2 cellular contexts compared by ENCODE assay signal in the genomic region with DNA sequence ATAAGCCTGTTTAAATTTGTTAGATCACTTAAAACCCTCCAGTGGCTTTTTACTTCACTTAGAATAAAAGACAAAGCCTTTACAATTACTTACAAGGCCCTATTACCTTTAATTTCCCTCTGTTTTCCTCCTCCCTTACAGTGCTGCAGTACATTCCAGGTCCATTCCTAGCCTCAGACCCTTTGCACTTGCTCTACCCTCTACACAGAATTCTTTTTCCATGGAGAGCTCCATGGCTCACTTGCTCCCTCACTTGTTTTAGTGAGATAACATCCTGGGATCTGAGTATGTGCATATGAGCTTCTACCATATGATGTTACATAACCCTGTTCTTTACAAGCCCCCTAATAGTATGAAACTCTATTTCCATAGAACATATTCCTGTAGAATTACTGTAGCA.
TF ChIP-seq lines count a peak whose summit lies in the region.

No MANE protein-coding gene starts in this region.

TF ChIP-seq in HCT116, 20 proteins besides CTCF, POLR2A, EP300 and RAD21:
- TF ChIP-seq ELF1 (IDR thresholded peaks at IDR 0.05; ENCODE audit: borderline replicate concordance, low read depth) (no peak), ZNF274 (IDR thresholded peaks at IDR 0.05; ENCODE audit: low read depth, low read length) (no peak), YY1 (IDR thresholded peaks at IDR 0.05; ENCODE audit: extremely low read depth, insufficient replicate concordance, low read depth, low read length) (no peak), FOSL1 (IDR thresholded peaks at IDR 0.05; ENCODE audit: low read depth) (no peak), CBX3 (IDR thresholded peaks at IDR 0.05; ENCODE audit: low read depth) (no peak), ZFX (IDR thresholded peaks at IDR 0.05) (no peak), JUND (IDR thresholded peaks at IDR 0.05) (no peak), SIN3A (IDR thresholded peaks at IDR 0.05; ENCODE audit: low read depth) (no peak), SRF (IDR thresholded peaks at IDR 0.05; ENCODE audit: low read depth) (no peak), POLR2AphosphoS5 (IDR thresholded peaks at IDR 0.05; ENCODE audit: low read depth, low read length) (no peak), SP1 (IDR thresholded peaks at IDR 0.05; ENCODE audit: low read depth) (no peak), TCF7L2 (IDR thresholded peaks at IDR 0.05; ENCODE audit: borderline replicate concordance, extremely low read depth, insufficient read depth, insufficient read length) (no peak), CEBPB (IDR thresholded peaks at IDR 0.05; ENCODE audit: low read depth) (no peak), EGR1 (IDR thresholded peaks at IDR 0.05; ENCODE audit: low read depth) (no peak), EZH2 (IDR thresholded peaks at IDR 0.05) (no peak), EZH2phosphoT487 (IDR thresholded peaks at IDR 0.05; ENCODE audit: borderline replicate concordance) (no peak)
- TF ChIP-seq, protein P1, sequence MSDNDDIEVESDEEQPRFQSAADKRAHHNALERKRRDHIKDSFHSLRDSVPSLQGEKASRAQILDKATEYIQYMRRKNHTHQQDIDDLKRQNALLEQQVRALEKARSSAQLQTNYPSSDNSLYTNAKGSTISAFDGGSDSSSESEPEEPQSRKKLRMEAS (IDR thresholded peaks at IDR 0.05), result no peak
- TF ChIP-seq, protein P2, sequence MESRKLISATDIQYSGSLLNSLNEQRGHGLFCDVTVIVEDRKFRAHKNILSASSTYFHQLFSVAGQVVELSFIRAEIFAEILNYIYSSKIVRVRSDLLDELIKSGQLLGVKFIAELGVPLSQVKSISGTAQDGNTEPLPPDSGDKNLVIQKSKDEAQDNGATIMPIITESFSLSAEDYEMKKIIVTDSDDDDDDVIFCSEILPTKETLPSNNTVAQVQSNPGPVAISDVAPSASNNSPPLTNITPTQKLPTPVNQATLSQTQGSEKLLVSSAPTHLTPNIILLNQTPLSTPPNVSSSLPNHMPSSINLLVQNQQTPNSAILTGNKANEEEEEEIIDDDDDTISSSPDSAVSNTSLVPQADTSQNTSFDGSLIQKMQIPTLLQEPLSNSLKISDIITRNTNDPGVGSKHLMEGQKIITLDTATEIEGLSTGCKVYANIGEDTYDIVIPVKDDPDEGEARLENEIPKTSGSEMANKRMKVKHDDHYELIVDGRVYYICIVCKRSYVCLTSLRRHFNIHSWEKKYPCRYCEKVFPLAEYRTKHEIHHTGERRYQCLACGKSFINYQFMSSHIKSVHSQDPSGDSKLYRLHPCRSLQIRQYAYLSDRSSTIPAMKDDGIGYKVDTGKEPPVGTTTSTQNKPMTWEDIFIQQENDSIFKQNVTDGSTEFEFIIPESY (IDR thresholded peaks at IDR 0.05; ENCODE audit: extremely low read depth, insufficient replicate concordance, low read length), result no peak
- TF ChIP-seq, protein P3, sequence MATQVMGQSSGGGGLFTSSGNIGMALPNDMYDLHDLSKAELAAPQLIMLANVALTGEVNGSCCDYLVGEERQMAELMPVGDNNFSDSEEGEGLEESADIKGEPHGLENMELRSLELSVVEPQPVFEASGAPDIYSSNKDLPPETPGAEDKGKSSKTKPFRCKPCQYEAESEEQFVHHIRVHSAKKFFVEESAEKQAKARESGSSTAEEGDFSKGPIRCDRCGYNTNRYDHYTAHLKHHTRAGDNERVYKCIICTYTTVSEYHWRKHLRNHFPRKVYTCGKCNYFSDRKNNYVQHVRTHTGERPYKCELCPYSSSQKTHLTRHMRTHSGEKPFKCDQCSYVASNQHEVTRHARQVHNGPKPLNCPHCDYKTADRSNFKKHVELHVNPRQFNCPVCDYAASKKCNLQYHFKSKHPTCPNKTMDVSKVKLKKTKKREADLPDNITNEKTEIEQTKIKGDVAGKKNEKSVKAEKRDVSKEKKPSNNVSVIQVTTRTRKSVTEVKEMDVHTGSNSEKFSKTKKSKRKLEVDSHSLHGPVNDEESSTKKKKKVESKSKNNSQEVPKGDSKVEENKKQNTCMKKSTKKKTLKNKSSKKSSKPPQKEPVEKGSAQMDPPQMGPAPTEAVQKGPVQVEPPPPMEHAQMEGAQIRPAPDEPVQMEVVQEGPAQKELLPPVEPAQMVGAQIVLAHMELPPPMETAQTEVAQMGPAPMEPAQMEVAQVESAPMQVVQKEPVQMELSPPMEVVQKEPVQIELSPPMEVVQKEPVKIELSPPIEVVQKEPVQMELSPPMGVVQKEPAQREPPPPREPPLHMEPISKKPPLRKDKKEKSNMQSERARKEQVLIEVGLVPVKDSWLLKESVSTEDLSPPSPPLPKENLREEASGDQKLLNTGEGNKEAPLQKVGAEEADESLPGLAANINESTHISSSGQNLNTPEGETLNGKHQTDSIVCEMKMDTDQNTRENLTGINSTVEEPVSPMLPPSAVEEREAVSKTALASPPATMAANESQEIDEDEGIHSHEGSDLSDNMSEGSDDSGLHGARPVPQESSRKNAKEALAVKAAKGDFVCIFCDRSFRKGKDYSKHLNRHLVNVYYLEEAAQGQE (IDR thresholded peaks at IDR 0.05; ENCODE audit: low read depth), result no peak
- TF ChIP-seq, protein P4, sequence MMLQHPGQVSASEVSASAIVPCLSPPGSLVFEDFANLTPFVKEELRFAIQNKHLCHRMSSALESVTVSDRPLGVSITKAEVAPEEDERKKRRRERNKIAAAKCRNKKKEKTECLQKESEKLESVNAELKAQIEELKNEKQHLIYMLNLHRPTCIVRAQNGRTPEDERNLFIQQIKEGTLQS (IDR thresholded peaks at IDR 0.05), result no peak

TF ChIP-seq in K562, 482 proteins besides CTCF, POLR2A, EP300 and RAD21:
- TF ChIP-seq SREBF1 (IDR thresholded peaks at IDR 0.05; ENCODE audit: borderline replicate concordance, low read depth, low read length), result no peak
- TF ChIP-seq SMC3 (conservative IDR thresholded peaks at IDR 0.05; ENCODE audit: insufficient read depth, low read depth, low read length), result no peak
- no peak for TF ChIP-seq CCAR2 (IDR thresholded peaks at IDR 0.05; ENCODE audit: low read depth, low read length)
- TF ChIP-seq C11orf30 (IDR thresholded peaks at IDR 0.05; ENCODE audit: low read depth), result no peak
- no peak for TF ChIP-seq CBX8 (IDR thresholded peaks at IDR 0.05; ENCODE audit: borderline replicate concordance, extremely low read depth, low read depth, low read length, poor library complexity, severe bottlenecking)
- TF ChIP-seq ZNF780A (CRISPR knock-in tag; IDR thresholded peaks at IDR 0.05), result no peak
- no peak for TF ChIP-seq GABPB1 (CRISPR knock-in tag; IDR thresholded peaks at IDR 0.05)
- TF ChIP-seq, protein P5, sequence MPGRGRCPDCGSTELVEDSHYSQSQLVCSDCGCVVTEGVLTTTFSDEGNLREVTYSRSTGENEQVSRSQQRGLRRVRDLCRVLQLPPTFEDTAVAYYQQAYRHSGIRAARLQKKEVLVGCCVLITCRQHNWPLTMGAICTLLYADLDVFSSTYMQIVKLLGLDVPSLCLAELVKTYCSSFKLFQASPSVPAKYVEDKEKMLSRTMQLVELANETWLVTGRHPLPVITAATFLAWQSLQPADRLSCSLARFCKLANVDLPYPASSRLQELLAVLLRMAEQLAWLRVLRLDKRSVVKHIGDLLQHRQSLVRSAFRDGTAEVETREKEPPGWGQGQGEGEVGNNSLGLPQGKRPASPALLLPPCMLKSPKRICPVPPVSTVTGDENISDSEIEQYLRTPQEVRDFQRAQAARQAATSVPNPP (IDR thresholded peaks at IDR 0.05; ENCODE audit: borderline replicate concordance, insufficient read depth, insufficient read length), result no peak
- TF ChIP-seq HEY1 (CRISPR knock-in tag; IDR thresholded peaks at IDR 0.05; ENCODE audit: borderline replicate concordance), result no peak
- TF ChIP-seq, protein P6, sequence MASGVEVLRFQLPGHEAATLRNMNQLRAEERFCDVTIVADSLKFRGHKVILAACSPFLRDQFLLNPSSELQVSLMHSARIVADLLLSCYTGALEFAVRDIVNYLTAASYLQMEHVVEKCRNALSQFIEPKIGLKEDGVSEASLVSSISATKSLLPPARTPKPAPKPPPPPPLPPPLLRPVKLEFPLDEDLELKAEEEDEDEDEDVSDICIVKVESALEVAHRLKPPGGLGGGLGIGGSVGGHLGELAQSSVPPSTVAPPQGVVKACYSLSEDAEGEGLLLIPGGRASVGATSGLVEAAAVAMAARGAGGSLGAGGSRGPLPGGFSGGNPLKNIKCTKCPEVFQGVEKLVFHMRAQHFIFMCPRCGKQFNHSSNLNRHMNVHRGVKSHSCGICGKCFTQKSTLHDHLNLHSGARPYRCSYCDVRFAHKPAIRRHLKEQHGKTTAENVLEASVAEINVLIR (CRISPR knock-in tag; IDR thresholded peaks at IDR 0.05), result no peak
- TF ChIP-seq, protein P7, sequence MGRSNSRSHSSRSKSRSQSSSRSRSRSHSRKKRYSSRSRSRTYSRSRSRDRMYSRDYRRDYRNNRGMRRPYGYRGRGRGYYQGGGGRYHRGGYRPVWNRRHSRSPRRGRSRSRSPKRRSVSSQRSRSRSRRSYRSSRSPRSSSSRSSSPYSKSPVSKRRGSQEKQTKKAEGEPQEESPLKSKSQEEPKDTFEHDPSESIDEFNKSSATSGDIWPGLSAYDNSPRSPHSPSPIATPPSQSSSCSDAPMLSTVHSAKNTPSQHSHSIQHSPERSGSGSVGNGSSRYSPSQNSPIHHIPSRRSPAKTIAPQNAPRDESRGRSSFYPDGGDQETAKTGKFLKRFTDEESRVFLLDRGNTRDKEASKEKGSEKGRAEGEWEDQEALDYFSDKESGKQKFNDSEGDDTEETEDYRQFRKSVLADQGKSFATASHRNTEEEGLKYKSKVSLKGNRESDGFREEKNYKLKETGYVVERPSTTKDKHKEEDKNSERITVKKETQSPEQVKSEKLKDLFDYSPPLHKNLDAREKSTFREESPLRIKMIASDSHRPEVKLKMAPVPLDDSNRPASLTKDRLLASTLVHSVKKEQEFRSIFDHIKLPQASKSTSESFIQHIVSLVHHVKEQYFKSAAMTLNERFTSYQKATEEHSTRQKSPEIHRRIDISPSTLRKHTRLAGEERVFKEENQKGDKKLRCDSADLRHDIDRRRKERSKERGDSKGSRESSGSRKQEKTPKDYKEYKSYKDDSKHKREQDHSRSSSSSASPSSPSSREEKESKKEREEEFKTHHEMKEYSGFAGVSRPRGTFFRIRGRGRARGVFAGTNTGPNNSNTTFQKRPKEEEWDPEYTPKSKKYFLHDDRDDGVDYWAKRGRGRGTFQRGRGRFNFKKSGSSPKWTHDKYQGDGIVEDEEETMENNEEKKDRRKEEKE (IDR thresholded peaks at IDR 0.05; ENCODE audit: borderline replicate concordance in 1 of 2, control insufficient read depth in 1 of 2, low read depth in 2 of 2, low read length in 1 of 2), result no peak
- no peak for TF ChIP-seq ZNF57 (CRISPR knock-in tag; IDR thresholded peaks at IDR 0.05)
- TF ChIP-seq ZNF239 (CRISPR knock-in tag; IDR thresholded peaks at IDR 0.05), result no peak
- TF ChIP-seq, protein P8, sequence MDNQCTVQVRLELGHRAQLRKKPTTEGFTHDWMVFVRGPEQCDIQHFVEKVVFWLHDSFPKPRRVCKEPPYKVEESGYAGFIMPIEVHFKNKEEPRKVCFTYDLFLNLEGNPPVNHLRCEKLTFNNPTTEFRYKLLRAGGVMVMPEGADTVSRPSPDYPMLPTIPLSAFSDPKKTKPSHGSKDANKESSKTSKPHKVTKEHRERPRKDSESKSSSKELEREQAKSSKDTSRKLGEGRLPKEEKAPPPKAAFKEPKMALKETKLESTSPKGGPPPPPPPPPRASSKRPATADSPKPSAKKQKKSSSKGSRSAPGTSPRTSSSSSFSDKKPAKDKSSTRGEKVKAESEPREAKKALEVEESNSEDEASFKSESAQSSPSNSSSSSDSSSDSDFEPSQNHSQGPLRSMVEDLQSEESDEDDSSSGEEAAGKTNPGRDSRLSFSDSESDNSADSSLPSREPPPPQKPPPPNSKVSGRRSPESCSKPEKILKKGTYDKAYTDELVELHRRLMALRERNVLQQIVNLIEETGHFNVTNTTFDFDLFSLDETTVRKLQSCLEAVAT (IDR thresholded peaks at IDR 0.05), result no peak
- no peak for TF ChIP-seq ZNF384 (IDR thresholded peaks at IDR 0.05; ENCODE audit: low read depth, low read length)
- no peak for TF ChIP-seq CREM (IDR thresholded peaks at IDR 0.05; ENCODE audit: low read depth)
- no peak for TF ChIP-seq RBM34 (IDR thresholded peaks at IDR 0.05; ENCODE audit: borderline replicate concordance, insufficient read depth, low read length)
- no peak for TF ChIP-seq YY1 (IDR thresholded peaks at IDR 0.05; ENCODE audit: borderline replicate concordance in 1 of 3, control insufficient read depth in 1 of 3, extremely low read depth in 1 of 3, insufficient read depth in 3 of 3, insufficient read length in 1 of 3, insufficient replicate concordance in 2 of 3, low read depth in 1 of 3, low read length in 2 of 3)
- TF ChIP-seq ARHGAP35 (IDR thresholded peaks at IDR 0.05; ENCODE audit: partially characterized antibody), result no peak
TF ChIP-seq in K562: peak in this region for 0.
